In genomic region chr20:50267041-50267865, GRCh38 we compare ENCODE assay signal across 10 cellular contexts.
DNase-seq lines count a peak whose midpoint lies in the region; ATAC-seq and TF ChIP-seq lines count a peak whose summit lies in the region.
"Had no signal": no experiment of that assay in that cellular context is flagged by ENCODE, and none has a peak within 500 bp of the region (broad histone marks: within the 10 kb centered on the region; RNA-seq: fewer than 3 reads in every experiment).

No MANE protein-coding gene starts in this region.

- H3K9me3 ChIP-seq in NT2/D1 (ENCODE audit: insufficient read depth, low read length) (no peaks in the 10 kb centered on the region), fibroblast of lung (ENCODE audit: control insufficient read depth, insufficient read depth, low read depth, low read length) (no peaks in the 10 kb centered on the region), trophoblast cell (ENCODE audit: insufficient read depth, low read depth, low read length) (no peaks in the 10 kb centered on the region)

- ATAC-seq in GM19395 (IDR thresholded peaks at IDR 0.05; ENCODE audit: unreplicated experiment): no peak

- peak overlapping the region; percentile 62 for H3K9ac ChIP-seq in NT2/D1 (ENCODE audit: insufficient read length, low read depth)
- no peak overlapping the region for H3K9ac ChIP-seq in fibroblast of lung (ENCODE audit: insufficient read depth, low read length)
- H3K9ac ChIP-seq in trophoblast cell (ENCODE audit: low read length): no peak overlapping the region

- H3K18ac ChIP-seq in trophoblast cell (ENCODE audit: low read length): no peak overlapping the region

- no peak overlapping the region for H2BK5ac ChIP-seq in trophoblast cell (ENCODE audit: low read depth, low read length, poor library complexity)

- POLR2A ChIA-PET in activated CD4-positive, alpha-beta memory T cell treated with anti-CD3 and anti-CD28 coated beads for 36 hours (lab: Charles Lee): no interaction called here

- WGBS in trophoblast cell (ENCODE audit: extremely low coverage, insufficient coverage, insufficient read length): no CpG with 5 or more reads among the region's 21 CpGs

- H3K4me2 ChIP-seq in fibroblast of lung (ENCODE audit: extremely low read depth, insufficient read depth, low read length) (no peak overlapping the region), trophoblast cell (ENCODE audit: low read length) (no peak overlapping the region)

- H3K4me3 Mint-ChIP-seq in activated CD4-positive, alpha-beta memory T cell treated with anti-CD3 and anti-CD28 coated beads for 36 hours: no peak overlapping the region

- no peaks in the 10 kb centered on the region for H3K27me3 ChIP-seq in NT2/D1 (ENCODE audit: insufficient read depth, insufficient read length)
- no peaks in the 10 kb centered on the region for H3K27me3 ChIP-seq in fibroblast of lung (ENCODE audit: control insufficient read depth, insufficient read depth, low read length)
- no peaks in the 10 kb centered on the region for H3K27me3 ChIP-seq in trophoblast cell (ENCODE audit: insufficient read depth, low read length)

- no peak overlapping the region for H4K8ac ChIP-seq in trophoblast cell (ENCODE audit: low read depth, low read length)

- H4K91ac ChIP-seq in trophoblast cell (ENCODE audit: low read depth, low read length): peak overlapping the region; percentile 19

- H2AFZ ChIP-seq in fibroblast of lung (ENCODE audit: low read length) (peak overlapping the region; percentile 16), trophoblast cell (ENCODE audit: insufficient read depth, low read length, poor library complexity) (no peak overlapping the region)

- H2BK120ac ChIP-seq in trophoblast cell (ENCODE audit: insufficient read depth, low read length, poor library complexity): no peak overlapping the region

- peak overlapping the region; percentile 59 for H3K27ac ChIP-seq in fibroblast of lung (ENCODE audit: insufficient read depth, low read length)
- H3K27ac ChIP-seq in trophoblast cell (ENCODE audit: low read depth, low read length): no peak overlapping the region

- no peaks in the 10 kb centered on the region for H3K79me2 ChIP-seq in fibroblast of lung (ENCODE audit: control insufficient read depth, insufficient read depth, low read length)
- no peaks in the 10 kb centered on the region for H3K79me2 ChIP-seq in trophoblast cell (ENCODE audit: control insufficient read depth, insufficient read depth, low read length, poor library complexity)

- H4K12ac ChIP-seq in trophoblast cell (ENCODE audit: low read depth, low read length): no peak overlapping the region

- H3K27ac Mint-ChIP-seq in activated CD4-positive, alpha-beta memory T cell treated with anti-CD3 and anti-CD28 coated beads for 36 hours: no peak overlapping the region

- H3K4me1 ChIP-seq in NT2/D1 (ENCODE audit: insufficient read depth, insufficient read length) (peaks cover 23% of the 10 kb centered on the region), fibroblast of lung (ENCODE audit: control insufficient read depth, extremely low read depth, insufficient read depth, low read length) (peaks cover 7% of the 10 kb centered on the region), trophoblast cell (ENCODE audit: control insufficient read depth in 1 of 2, insufficient read depth in 2 of 2, low read length in 2 of 2) (peaks cover 0 to 3% of the 10 kb centered on the region in 2 experiments)

- peak overlapping the region; percentile 23 for H2AK5ac ChIP-seq in trophoblast cell (ENCODE audit: low read length)

- no peak overlapping the region for H3K23ac ChIP-seq in trophoblast cell (ENCODE audit: low read length)

- CTCF ChIA-PET in activated CD4-positive, alpha-beta memory T cell treated with anti-CD3 and anti-CD28 coated beads for 36 hours (lab: Charles Lee): no interaction called here

- H4K20me1 ChIP-seq in fibroblast of lung (ENCODE audit: control insufficient read depth, extremely low read depth, insufficient read depth, low read length): no peaks in the 10 kb centered on the region

- H3K9me3 Mint-ChIP-seq in activated CD4-positive, alpha-beta memory T cell treated with anti-CD3 and anti-CD28 coated beads for 36 hours: no peaks in the 10 kb centered on the region

- H3K4ac ChIP-seq in trophoblast cell (ENCODE audit: low read depth, low read length): no peak overlapping the region

- H3K4me1 Mint-ChIP-seq in activated CD4-positive, alpha-beta memory T cell treated with anti-CD3 and anti-CD28 coated beads for 36 hours (ENCODE audit: low read depth): peaks cover 2% of the 10 kb centered on the region

- peak; percentile 65 for DNase-seq in DMS153 treated with DMSO at 0.1 percent for 48 hours (lab: John Stamatoyannopoulos, UW; ENCODE audit: unreplicated experiment)
- DNase-seq in NT2/D1 (ENCODE audit: low read depth, low spot score): no peak
- peak; percentile 57 to 84 for DNase-seq in fibroblast of lung (ENCODE audit: low read depth in 2 of 2)
- DNase-seq in trophoblast cell: peak in 1 of 2 donors; percentile 42
- no peak for DNase-seq in AML-193 (lab: John Stamatoyannopoulos, UW)
- no peak for DNase-seq in NCI-H2196 (lab: John Stamatoyannopoulos, UW; ENCODE audit: unreplicated experiment)
- DNase-seq in activated CD4-positive, alpha-beta memory T cell treated with anti-CD3 and anti-CD28 coated beads for 36 hours: no peak
- DNase-seq: GDM1, NCI-H524 treated with DMSO at 0.1 percent for 48 hours had no signal

- no peaks in the 10 kb centered on the region for H3K79me1 ChIP-seq in trophoblast cell (ENCODE audit: low read length)

- H3K36me3 Mint-ChIP-seq in activated CD4-positive, alpha-beta memory T cell treated with anti-CD3 and anti-CD28 coated beads for 36 hours: no peaks in the 10 kb centered on the region

- H3K27me3 Mint-ChIP-seq in activated CD4-positive, alpha-beta memory T cell treated with anti-CD3 and anti-CD28 coated beads for 36 hours: peaks cover 14% of the 10 kb centered on the region

- H3K36me3 ChIP-seq in NT2/D1 (ENCODE audit: insufficient read depth, insufficient read length, low read length) (no peaks in the 10 kb centered on the region), fibroblast of lung (ENCODE audit: control insufficient read depth, insufficient read depth, low read length) (no peaks in the 10 kb centered on the region), trophoblast cell (ENCODE audit: control insufficient read depth in 1 of 2, insufficient read depth in 2 of 2, low read length in 2 of 2) (no peaks in the 10 kb centered on the region)

- TF ChIP-seq CTCF in fibroblast of lung (conservative IDR thresholded peaks at IDR 0.05 in 1 of 2, IDR thresholded peaks at IDR 0.05 in 1 of 2; ENCODE audit: low read depth in 1 of 2, low read length in 2 of 2): peak in 1 of 2 donors; percentile 4

- intact Hi-C loops in activated CD4-positive, alpha-beta memory T cell treated with anti-CD3 and anti-CD28 coated beads for 36 hours (cut with micrococcal nuclease): no loop called here

- H3K14ac ChIP-seq in trophoblast cell (ENCODE audit: low read length): no peak overlapping the region

- H2BK12ac ChIP-seq in trophoblast cell (ENCODE audit: low read length): no peak overlapping the region

- H3K4me3 ChIP-seq in NT2/D1 (ENCODE audit: insufficient read length, low read depth) (no peak overlapping the region), fibroblast of lung (replicated peaks in 1 of 4; ENCODE audit: control extremely low read depth in 1 of 4, insufficient read depth in 1 of 4, low read depth in 3 of 4, low read length in 4 of 4) (no peak overlapping the region), trophoblast cell (ENCODE audit: low read depth, low read length) (no peak overlapping the region)

Comparison
In these comparisons a context has a peak if more than half of its experiments do, and no peak if none do; other contexts are left out.
1. DNase-seq: peak in DMS153 treated with DMSO at 0.1 percent for 48 hours (single experiment) and fibroblast of lung (2 of 2); none in NT2/D1 (single experiment), AML-193 (0 of 2), NCI-H2196 (single experiment) and activated CD4-positive, alpha-beta memory T cell treated with anti-CD3 and anti-CD28 coated beads for 36 hours (single experiment).